ENCODE assay signal across 1 cellular context in the genomic region with DNA sequence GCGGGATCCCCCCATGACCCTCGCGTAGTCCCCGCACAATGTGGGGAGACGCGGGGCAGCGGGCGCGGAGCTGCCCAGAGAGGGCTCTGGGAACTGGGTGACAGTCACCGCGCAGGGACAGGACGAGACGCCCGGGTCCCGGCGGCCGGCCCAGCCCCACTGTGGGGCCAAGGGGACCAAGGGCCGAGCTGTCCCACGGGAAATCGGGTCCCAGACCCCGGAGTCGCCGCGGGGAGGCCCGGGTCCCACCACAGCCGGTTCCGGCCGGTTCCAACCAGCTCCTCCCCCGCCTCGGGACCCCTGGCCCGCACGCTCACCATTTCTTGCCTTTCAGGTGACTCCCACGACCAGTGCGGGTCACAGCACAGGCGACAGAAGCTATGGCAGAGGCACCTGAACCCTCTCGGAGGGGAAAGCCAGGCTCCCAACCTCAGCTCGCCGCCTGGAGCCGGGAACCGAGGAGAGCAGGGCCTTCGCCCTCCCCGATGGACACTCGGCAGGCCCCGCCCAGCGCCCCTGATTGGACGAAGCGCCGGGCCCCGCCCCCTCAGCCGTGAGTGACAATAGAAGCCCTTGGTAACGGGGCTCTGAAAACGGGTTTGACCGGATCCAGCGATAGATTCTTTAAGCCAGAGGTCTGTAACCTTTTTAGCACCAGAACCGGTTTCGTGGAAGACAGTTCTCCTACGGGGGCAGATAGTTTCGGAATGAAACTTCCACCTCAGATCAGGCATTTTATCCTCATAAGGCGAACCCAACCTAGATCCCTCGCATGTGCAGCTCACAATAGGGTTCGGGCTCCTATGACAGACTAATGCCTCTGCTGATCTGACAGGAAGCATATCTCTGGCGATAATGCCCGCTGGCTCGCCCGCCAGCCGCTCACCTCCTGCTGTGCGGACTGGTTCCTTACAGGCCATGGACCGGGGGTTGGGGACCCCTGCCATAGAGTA.
A peak's percentile ranks its signal among the peaks of the same experiment; 100 is the strongest.
TF ChIP-seq lines count a peak whose summit lies in the region.

A gene (minus strand): TSS at position 460 of the 953 bp plus-strand sequence. CDS start 140 bp downstream, at position 320.

TF ChIP-seq in SK-N-SH treated with all-trans-retinoic acid at 6 μM for 48 hours, 23 proteins besides CTCF, POLR2A, EP300 and RAD21 (continued from another document):
- TF ChIP-seq, protein P1, sequence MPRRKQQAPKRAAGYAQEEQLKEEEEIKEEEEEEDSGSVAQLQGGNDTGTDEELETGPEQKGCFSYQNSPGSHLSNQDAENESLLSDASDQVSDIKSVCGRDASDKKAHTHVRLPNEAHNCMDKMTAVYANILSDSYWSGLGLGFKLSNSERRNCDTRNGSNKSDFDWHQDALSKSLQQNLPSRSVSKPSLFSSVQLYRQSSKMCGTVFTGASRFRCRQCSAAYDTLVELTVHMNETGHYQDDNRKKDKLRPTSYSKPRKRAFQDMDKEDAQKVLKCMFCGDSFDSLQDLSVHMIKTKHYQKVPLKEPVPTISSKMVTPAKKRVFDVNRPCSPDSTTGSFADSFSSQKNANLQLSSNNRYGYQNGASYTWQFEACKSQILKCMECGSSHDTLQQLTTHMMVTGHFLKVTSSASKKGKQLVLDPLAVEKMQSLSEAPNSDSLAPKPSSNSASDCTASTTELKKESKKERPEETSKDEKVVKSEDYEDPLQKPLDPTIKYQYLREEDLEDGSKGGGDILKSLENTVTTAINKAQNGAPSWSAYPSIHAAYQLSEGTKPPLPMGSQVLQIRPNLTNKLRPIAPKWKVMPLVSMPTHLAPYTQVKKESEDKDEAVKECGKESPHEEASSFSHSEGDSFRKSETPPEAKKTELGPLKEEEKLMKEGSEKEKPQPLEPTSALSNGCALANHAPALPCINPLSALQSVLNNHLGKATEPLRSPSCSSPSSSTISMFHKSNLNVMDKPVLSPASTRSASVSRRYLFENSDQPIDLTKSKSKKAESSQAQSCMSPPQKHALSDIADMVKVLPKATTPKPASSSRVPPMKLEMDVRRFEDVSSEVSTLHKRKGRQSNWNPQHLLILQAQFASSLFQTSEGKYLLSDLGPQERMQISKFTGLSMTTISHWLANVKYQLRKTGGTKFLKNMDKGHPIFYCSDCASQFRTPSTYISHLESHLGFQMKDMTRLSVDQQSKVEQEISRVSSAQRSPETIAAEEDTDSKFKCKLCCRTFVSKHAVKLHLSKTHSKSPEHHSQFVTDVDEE (CRISPR knock-in tag; IDR thresholded peaks at IDR 0.05), result 0 out of 2 replicates have a peak, but pooled peaks have one; percentile 26
- TF ChIP-seq ZC3H10 (CRISPR knock-in tag; IDR thresholded peaks at IDR 0.05) (no peak), ARNTL (CRISPR knock-in tag; IDR thresholded peaks at IDR 0.05; ENCODE audit: borderline replicate concordance, low read depth) (no peak)
